1 cellular context compared by ENCODE assay signal in the genomic region with DNA sequence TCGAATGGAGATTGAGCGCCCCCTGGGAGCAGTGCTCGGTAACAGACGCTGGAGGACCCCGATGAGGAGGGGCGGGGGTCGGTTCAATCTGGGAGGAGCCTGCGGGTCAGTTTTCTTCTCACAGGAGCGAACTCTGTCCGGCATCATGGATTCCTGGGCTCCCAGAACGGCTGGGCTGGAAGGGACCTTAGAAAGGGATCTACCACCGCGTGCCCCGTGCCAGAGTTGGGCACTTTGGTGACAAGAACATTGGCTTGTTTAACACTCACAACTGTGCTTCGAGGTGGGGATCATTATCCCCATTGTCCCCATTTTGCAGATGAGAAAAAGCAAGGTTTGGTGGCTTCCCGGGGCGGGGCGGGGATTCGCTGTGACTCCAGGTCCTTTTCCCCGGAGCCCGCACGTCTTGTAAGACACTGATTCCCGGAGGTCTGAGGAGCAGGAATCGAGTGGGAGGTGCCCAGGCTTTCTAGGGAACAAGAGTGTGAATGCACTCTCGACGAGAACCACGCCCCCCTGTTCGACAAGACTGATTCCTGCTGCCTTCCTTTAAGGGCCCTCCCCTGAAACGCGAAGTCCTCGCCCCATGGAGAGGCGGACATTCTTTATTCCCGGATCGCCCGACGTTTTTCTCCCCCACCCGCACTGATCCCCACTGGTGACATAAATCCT.
A peak's percentile ranks its signal among the peaks of the same experiment; 100 is the strongest.
TF ChIP-seq lines count a peak whose summit lies in the region.

No MANE protein-coding gene starts in this region.

TF ChIP-seq in HepG2, 621 proteins besides CTCF, POLR2A, EP300 and RAD21 (continued from another document and continues in another):
- TF ChIP-seq, protein P1, sequence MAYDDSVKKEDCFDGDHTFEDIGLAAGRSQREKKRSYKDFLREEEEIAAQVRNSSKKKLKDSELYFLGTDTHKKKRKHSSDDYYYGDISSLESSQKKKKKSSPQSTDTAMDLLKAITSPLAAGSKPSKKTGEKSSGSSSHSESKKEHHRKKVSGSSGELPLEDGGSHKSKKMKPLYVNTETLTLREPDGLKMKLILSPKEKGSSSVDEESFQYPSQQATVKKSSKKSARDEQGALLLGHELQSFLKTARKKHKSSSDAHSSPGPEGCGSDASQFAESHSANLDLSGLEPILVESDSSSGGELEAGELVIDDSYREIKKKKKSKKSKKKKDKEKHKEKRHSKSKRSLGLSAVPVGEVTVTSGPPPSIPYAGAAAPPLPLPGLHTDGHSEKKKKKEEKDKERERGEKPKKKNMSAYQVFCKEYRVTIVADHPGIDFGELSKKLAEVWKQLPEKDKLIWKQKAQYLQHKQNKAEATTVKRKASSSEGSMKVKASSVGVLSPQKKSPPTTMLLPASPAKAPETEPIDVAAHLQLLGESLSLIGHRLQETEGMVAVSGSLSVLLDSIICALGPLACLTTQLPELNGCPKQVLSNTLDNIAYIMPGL (CRISPR knock-in tag; IDR thresholded peaks at IDR 0.05; ENCODE audit: borderline replicate concordance in 1 of 2, low read depth in 1 of 2) = peak; percentile 93 to 94
- TF ChIP-seq TARDBP (CRISPR knock-in tag; IDR thresholded peaks at IDR 0.05) = 0 out of 2 replicates have a peak, but pooled peaks have one; percentile 52
- no peak for TF ChIP-seq SP1 (IDR thresholded peaks at IDR 0.05)
- TF ChIP-seq SP1 (CRISPR knock-in tag; IDR thresholded peaks at IDR 0.05) = peak; percentile 50; the same call in 1 of the 2 replicates
- TF ChIP-seq FOXA1 (IDR thresholded peaks at IDR 0.05) = no peak
- TF ChIP-seq FOXA1 (CRISPR knock-in tag; IDR thresholded peaks at IDR 0.05) = 0 out of 2 replicates have a peak, but pooled peaks have one; percentile 22
- TF ChIP-seq, protein P2, sequence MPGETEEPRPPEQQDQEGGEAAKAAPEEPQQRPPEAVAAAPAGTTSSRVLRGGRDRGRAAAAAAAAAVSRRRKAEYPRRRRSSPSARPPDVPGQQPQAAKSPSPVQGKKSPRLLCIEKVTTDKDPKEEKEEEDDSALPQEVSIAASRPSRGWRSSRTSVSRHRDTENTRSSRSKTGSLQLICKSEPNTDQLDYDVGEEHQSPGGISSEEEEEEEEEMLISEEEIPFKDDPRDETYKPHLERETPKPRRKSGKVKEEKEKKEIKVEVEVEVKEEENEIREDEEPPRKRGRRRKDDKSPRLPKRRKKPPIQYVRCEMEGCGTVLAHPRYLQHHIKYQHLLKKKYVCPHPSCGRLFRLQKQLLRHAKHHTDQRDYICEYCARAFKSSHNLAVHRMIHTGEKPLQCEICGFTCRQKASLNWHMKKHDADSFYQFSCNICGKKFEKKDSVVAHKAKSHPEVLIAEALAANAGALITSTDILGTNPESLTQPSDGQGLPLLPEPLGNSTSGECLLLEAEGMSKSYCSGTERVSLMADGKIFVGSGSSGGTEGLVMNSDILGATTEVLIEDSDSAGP (CRISPR knock-in tag; IDR thresholded peaks at IDR 0.05; ENCODE audit: borderline replicate concordance) = peak; percentile 62
- peak; percentile 92 for TF ChIP-seq ZC3H13 (CRISPR knock-in tag; IDR thresholded peaks at IDR 0.05)
- TF ChIP-seq, protein P3, sequence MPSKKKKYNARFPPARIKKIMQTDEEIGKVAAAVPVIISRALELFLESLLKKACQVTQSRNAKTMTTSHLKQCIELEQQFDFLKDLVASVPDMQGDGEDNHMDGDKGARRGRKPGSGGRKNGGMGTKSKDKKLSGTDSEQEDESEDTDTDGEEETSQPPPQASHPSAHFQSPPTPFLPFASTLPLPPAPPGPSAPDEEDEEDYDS (CRISPR knock-in tag; IDR thresholded peaks at IDR 0.05) = peak; percentile 59
- TF ChIP-seq, protein P4, sequence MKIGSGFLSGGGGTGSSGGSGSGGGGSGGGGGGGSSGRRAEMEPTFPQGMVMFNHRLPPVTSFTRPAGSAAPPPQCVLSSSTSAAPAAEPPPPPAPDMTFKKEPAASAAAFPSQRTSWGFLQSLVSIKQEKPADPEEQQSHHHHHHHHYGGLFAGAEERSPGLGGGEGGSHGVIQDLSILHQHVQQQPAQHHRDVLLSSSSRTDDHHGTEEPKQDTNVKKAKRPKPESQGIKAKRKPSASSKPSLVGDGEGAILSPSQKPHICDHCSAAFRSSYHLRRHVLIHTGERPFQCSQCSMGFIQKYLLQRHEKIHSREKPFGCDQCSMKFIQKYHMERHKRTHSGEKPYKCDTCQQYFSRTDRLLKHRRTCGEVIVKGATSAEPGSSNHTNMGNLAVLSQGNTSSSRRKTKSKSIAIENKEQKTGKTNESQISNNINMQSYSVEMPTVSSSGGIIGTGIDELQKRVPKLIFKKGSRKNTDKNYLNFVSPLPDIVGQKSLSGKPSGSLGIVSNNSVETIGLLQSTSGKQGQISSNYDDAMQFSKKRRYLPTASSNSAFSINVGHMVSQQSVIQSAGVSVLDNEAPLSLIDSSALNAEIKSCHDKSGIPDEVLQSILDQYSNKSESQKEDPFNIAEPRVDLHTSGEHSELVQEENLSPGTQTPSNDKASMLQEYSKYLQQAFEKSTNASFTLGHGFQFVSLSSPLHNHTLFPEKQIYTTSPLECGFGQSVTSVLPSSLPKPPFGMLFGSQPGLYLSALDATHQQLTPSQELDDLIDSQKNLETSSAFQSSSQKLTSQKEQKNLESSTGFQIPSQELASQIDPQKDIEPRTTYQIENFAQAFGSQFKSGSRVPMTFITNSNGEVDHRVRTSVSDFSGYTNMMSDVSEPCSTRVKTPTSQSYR (CRISPR knock-in tag; IDR thresholded peaks at IDR 0.05; ENCODE audit: borderline replicate concordance) = 0 out of 2 replicates have a peak, but pooled peaks have one; percentile 5
- 0 out of 2 replicates have a peak, but pooled peaks have one; percentile 52 for TF ChIP-seq ZNF224 (CRISPR knock-in tag; IDR thresholded peaks at IDR 0.05)
- 0 out of 2 replicates have a peak, but pooled peaks have one; percentile 44 for TF ChIP-seq NFE2L1 (CRISPR knock-in tag; IDR thresholded peaks at IDR 0.05; ENCODE audit: borderline replicate concordance)
- no peak for TF ChIP-seq NR2F6 (IDR thresholded peaks at IDR 0.05)
- TF ChIP-seq NR2F6 (CRISPR knock-in tag; IDR thresholded peaks at IDR 0.05) = peak; percentile 32; the same call in 1 of the 2 replicates
- 0 out of 2 replicates have a peak, but pooled peaks have one; percentile 34 for TF ChIP-seq ZNF556 (CRISPR knock-in tag; IDR thresholded peaks at IDR 0.05; ENCODE audit: borderline replicate concordance)
- TF ChIP-seq, protein P5, sequence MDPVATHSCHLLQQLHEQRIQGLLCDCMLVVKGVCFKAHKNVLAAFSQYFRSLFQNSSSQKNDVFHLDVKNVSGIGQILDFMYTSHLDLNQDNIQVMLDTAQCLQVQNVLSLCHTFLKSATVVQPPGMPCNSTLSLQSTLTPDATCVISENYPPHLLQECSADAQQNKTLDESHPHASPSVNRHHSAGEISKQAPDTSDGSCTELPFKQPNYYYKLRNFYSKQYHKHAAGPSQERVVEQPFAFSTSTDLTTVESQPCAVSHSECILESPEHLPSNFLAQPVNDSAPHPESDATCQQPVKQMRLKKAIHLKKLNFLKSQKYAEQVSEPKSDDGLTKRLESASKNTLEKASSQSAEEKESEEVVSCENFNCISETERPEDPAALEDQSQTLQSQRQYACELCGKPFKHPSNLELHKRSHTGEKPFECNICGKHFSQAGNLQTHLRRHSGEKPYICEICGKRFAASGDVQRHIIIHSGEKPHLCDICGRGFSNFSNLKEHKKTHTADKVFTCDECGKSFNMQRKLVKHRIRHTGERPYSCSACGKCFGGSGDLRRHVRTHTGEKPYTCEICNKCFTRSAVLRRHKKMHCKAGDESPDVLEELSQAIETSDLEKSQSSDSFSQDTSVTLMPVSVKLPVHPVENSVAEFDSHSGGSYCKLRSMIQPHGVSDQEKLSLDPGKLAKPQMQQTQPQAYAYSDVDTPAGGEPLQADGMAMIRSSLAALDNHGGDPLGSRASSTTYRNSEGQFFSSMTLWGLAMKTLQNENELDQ (CRISPR knock-in tag; IDR thresholded peaks at IDR 0.05; ENCODE audit: borderline replicate concordance) = no peak
- peak; percentile 75 for TF ChIP-seq KAT8 (CRISPR knock-in tag; IDR thresholded peaks at IDR 0.05)
- TF ChIP-seq RXRA (CRISPR knock-in tag; IDR thresholded peaks at IDR 0.05) = peak; percentile 62; the same call in 1 of the 2 replicates
- TF ChIP-seq, protein P6, sequence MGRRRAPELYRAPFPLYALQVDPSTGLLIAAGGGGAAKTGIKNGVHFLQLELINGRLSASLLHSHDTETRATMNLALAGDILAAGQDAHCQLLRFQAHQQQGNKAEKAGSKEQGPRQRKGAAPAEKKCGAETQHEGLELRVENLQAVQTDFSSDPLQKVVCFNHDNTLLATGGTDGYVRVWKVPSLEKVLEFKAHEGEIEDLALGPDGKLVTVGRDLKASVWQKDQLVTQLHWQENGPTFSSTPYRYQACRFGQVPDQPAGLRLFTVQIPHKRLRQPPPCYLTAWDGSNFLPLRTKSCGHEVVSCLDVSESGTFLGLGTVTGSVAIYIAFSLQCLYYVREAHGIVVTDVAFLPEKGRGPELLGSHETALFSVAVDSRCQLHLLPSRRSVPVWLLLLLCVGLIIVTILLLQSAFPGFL (CRISPR knock-in tag; IDR thresholded peaks at IDR 0.05) = peak; percentile 3; the same call in 1 of the 2 replicates
- TF ChIP-seq, protein P7, sequence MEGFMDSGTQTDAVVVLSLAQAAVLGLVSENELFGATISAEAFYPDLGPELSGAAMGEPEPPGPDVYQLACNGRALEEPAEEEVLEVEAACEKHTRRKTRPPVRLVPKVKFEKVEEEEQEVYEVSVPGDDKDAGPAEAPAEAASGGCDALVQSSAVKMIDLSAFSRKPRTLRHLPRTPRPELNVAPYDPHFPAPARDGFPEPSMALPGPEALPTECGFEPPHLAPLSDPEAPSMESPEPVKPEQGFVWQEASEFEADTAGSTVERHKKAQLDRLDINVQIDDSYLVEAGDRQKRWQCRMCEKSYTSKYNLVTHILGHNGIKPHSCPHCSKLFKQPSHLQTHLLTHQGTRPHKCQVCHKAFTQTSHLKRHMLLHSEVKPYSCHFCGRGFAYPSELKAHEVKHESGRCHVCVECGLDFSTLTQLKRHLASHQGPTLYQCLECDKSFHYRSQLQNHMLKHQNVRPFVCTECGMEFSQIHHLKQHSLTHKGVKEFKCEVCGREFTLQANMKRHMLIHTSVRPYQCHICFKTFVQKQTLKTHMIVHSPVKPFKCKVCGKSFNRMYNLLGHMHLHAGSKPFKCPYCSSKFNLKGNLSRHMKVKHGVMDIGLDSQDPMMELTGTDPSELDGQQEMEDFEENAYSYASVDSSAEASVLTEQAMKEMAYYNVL (CRISPR knock-in tag; IDR thresholded peaks at IDR 0.05; ENCODE audit: borderline replicate concordance) = peak; percentile 5; the same call in 1 of the 2 replicates
- 0 out of 2 replicates have a peak, but pooled peaks have one; percentile 20 for TF ChIP-seq TOE1 (CRISPR knock-in tag; IDR thresholded peaks at IDR 0.05)
- TF ChIP-seq, protein P8, sequence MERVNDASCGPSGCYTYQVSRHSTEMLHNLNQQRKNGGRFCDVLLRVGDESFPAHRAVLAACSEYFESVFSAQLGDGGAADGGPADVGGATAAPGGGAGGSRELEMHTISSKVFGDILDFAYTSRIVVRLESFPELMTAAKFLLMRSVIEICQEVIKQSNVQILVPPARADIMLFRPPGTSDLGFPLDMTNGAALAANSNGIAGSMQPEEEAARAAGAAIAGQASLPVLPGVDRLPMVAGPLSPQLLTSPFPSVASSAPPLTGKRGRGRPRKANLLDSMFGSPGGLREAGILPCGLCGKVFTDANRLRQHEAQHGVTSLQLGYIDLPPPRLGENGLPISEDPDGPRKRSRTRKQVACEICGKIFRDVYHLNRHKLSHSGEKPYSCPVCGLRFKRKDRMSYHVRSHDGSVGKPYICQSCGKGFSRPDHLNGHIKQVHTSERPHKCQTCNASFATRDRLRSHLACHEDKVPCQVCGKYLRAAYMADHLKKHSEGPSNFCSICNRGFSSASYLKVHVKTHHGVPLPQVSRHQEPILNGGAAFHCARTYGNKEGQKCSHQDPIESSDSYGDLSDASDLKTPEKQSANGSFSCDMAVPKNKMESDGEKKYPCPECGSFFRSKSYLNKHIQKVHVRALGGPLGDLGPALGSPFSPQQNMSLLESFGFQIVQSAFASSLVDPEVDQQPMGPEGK (CRISPR knock-in tag; IDR thresholded peaks at IDR 0.05) = peak; percentile 85
- peak; percentile 99 for TF ChIP-seq ZMYM3 (CRISPR knock-in tag; IDR thresholded peaks at IDR 0.05)
- TF ChIP-seq ZNF747 (CRISPR knock-in tag; IDR thresholded peaks at IDR 0.05; ENCODE audit: borderline replicate concordance) = peak; percentile 28
- peak; percentile 78; the same call in 1 of the 3 replicates for TF ChIP-seq MXI1 (IDR thresholded peaks at IDR 0.05; ENCODE audit: borderline replicate concordance, low read depth, low read length)
- TF ChIP-seq, protein P9, sequence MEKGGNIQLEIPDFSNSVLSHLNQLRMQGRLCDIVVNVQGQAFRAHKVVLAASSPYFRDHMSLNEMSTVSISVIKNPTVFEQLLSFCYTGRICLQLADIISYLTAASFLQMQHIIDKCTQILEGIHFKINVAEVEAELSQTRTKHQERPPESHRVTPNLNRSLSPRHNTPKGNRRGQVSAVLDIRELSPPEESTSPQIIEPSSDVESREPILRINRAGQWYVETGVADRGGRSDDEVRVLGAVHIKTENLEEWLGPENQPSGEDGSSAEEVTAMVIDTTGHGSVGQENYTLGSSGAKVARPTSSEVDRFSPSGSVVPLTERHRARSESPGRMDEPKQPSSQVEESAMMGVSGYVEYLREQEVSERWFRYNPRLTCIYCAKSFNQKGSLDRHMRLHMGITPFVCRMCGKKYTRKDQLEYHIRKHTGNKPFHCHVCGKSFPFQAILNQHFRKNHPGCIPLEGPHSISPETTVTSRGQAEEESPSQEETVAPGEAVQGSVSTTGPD (CRISPR knock-in tag; IDR thresholded peaks at IDR 0.05) = no peak
- peak; percentile 45; the same call in 1 of the 2 replicates for TF ChIP-seq KMT2B (CRISPR knock-in tag; IDR thresholded peaks at IDR 0.05)
- TF ChIP-seq SOX13 (IDR thresholded peaks at IDR 0.05) = no peak
- peak in 1 of 2 experiments; percentile 36; a peak in 2 of 4 replicates for TF ChIP-seq SOX13 (CRISPR knock-in tag; conservative IDR thresholded peaks at IDR 0.05 in 1 of 2, IDR thresholded peaks at IDR 0.05 in 1 of 2)
- TF ChIP-seq IKZF4 (CRISPR knock-in tag; IDR thresholded peaks at IDR 0.05; ENCODE audit: borderline replicate concordance, low read depth, not compliant biosample characterization) = peak; percentile 48
- TF ChIP-seq NCOA2 (CRISPR knock-in tag; IDR thresholded peaks at IDR 0.05) = no peak
- TF ChIP-seq, protein P10, sequence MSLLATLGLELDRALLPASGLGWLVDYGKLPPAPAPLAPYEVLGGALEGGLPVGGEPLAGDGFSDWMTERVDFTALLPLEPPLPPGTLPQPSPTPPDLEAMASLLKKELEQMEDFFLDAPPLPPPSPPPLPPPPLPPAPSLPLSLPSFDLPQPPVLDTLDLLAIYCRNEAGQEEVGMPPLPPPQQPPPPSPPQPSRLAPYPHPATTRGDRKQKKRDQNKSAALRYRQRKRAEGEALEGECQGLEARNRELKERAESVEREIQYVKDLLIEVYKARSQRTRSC (CRISPR knock-in tag; IDR thresholded peaks at IDR 0.05; ENCODE audit: low read depth) = 0 out of 2 replicates have a peak, but pooled peaks have one; percentile 49
- TF ChIP-seq, protein P11, sequence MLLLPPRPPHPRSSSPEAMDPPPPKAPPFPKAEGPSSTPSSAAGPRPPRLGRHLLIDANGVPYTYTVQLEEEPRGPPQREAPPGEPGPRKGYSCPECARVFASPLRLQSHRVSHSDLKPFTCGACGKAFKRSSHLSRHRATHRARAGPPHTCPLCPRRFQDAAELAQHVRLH (CRISPR knock-in tag; IDR thresholded peaks at IDR 0.05; ENCODE audit: borderline replicate concordance, low read depth) = peak; percentile 55; the same call in 1 of the 2 replicates
